Comparison of ENCODE assay signal across 14 cellular contexts in genomic region chr2:212015588-212015987, GRCh38.
"Had no signal": no experiment of that assay in that cellular context is flagged by ENCODE, and none has a peak within 500 bp of the region (broad histone marks: within the 10 kb centered on the region; RNA-seq: fewer than 3 reads in every experiment).

No MANE protein-coding gene starts in this region.

- H3K4me3 ChIP-seq: upper lobe of right lung had no signal

- H3K36me3 ChIP-seq: upper lobe of right lung had no signal

- H3K27me3 ChIP-seq: upper lobe of right lung had no signal

- H3K27ac Mint-ChIP-seq: activated CD4-positive, alpha-beta memory T cell treated with anti-CD3 and anti-CD28 coated beads, Interleukin-2, amount 10 ng/mL, durations not matched to agents 7 days and 5 days; activated naive CD4-positive, alpha-beta T cell treated with anti-CD3 and anti-CD28 coated beads, Interleukin-2, amount 10 ng/mL, durations not matched to agents 7 days and 5 days; brain; naive thymus-derived CD4-positive, alpha-beta T cell had no signal

- H3K27me3 Mint-ChIP-seq: activated CD4-positive, alpha-beta memory T cell treated with anti-CD3 and anti-CD28 coated beads, Interleukin-2, amount 10 ng/mL, durations not matched to agents 7 days and 5 days; activated naive CD4-positive, alpha-beta T cell treated with anti-CD3 and anti-CD28 coated beads, Interleukin-2, amount 10 ng/mL, durations not matched to agents 7 days and 5 days; brain; naive thymus-derived CD4-positive, alpha-beta T cell had no signal

- DNase-seq: activated CD4-positive, alpha-beta memory T cell treated with anti-CD3 and anti-CD28 coated beads, Interleukin-2, amount 10 ng/mL, durations not matched to agents 7 days and 5 days; activated CD4-positive, alpha-beta T cell treated with anti-CD3 and anti-CD28 coated beads for 48 hours; activated effector memory CD4-positive, alpha-beta T cell treated with anti-CD3 and anti-CD28 coated beads, Interleukin-2, amount 50 U/mL, for 16 hours; activated naive CD4-positive, alpha-beta T cell treated with anti-CD3 and anti-CD28 coated beads, Interleukin-2, amount 10 ng/mL, durations not matched to agents 7 days and 5 days; central memory CD4-positive, alpha-beta T cell; effector memory CD4-positive, alpha-beta T cell; glutamatergic neuron; hippocampal formation; naive thymus-derived CD4-positive, alpha-beta T cell; stimulated activated CD4-positive, alpha-beta T cell treated with anti-CD3 and anti-CD28 coated beads, Interleukin-4, amount 100 ng/mL, for 24 hours; stimulated activated naive CD8-positive, alpha-beta T cell treated with anti-CD3 and anti-CD28 coated beads, Interleukin-15, Interleukin-2, amounts not matched to agents 100 U/mL and 50 U/mL, for 24 hours; upper lobe of right lung had no signal

- H3K9me3 Mint-ChIP-seq: activated naive CD4-positive, alpha-beta T cell treated with anti-CD3 and anti-CD28 coated beads, Interleukin-2, amount 10 ng/mL, durations not matched to agents 7 days and 5 days had no signal

- H3K4me1 ChIP-seq: upper lobe of right lung had no signal

- H3K27ac ChIP-seq: upper lobe of right lung had no signal

- H3K9me3 ChIP-seq: upper lobe of right lung had no signal

- ATAC-seq: esophagus mucosa; naive thymus-derived CD4-positive, alpha-beta T cell; stimulated activated naive CD8-positive, alpha-beta T cell treated with anti-CD3 and anti-CD28 coated beads, Interleukin-15, Interleukin-2, amounts not matched to agents 100 U/mL and 50 U/mL, for 24 hours; upper lobe of right lung had no signal

- H3K4me3 Mint-ChIP-seq: activated CD4-positive, alpha-beta memory T cell treated with anti-CD3 and anti-CD28 coated beads, Interleukin-2, amount 10 ng/mL, durations not matched to agents 7 days and 5 days; activated naive CD4-positive, alpha-beta T cell treated with anti-CD3 and anti-CD28 coated beads, Interleukin-2, amount 10 ng/mL, durations not matched to agents 7 days and 5 days; brain; naive thymus-derived CD4-positive, alpha-beta T cell had no signal

- H3K36me3 Mint-ChIP-seq: activated naive CD4-positive, alpha-beta T cell treated with anti-CD3 and anti-CD28 coated beads, Interleukin-2, amount 10 ng/mL, durations not matched to agents 7 days and 5 days; brain; naive thymus-derived CD4-positive, alpha-beta T cell had no signal

- H3K4me1 Mint-ChIP-seq: activated CD4-positive, alpha-beta memory T cell treated with anti-CD3 and anti-CD28 coated beads, Interleukin-2, amount 10 ng/mL, durations not matched to agents 7 days and 5 days; activated naive CD4-positive, alpha-beta T cell treated with anti-CD3 and anti-CD28 coated beads, Interleukin-2, amount 10 ng/mL, durations not matched to agents 7 days and 5 days; naive thymus-derived CD4-positive, alpha-beta T cell had no signal
